Comparison of ENCODE assay signal across 23 cellular contexts in genomic region chr10:128032466-128032865, GRCh38.
DNase-seq lines count a peak whose midpoint lies in the region; ATAC-seq and TF ChIP-seq lines count a peak whose summit lies in the region.
"Had no signal": no experiment of that assay in that cellular context is flagged by ENCODE, and none has a peak within 500 bp of the region (broad histone marks: within the 10 kb centered on the region; RNA-seq: fewer than 3 reads in every experiment).

No MANE protein-coding gene starts in this region.

- H3K36me3 Mint-ChIP-seq in stimulated activated naive CD8-positive, alpha-beta T cell treated with anti-CD3 and anti-CD28 coated beads, Interleukin-15, Interleukin-2, amounts not matched to agents 100 ng/mL and 50 ng/mL, for 24 hours (ENCODE audit: low read depth): no peaks in the 10 kb centered on the region
- H3K36me3 Mint-ChIP-seq in endothelial cell (ENCODE audit: low read depth, unreplicated experiment): peaks cover 33% of the 10 kb centered on the region
- H3K36me3 Mint-ChIP-seq: CD8-positive, alpha-beta memory T cell had no signal

- H3K4me1 Mint-ChIP-seq in stimulated activated naive CD8-positive, alpha-beta T cell treated with anti-CD3 and anti-CD28 coated beads, Interleukin-15, Interleukin-2, amounts not matched to agents 100 ng/mL and 50 ng/mL, for 24 hours (ENCODE audit: low read depth): peaks cover 25% of the 10 kb centered on the region
- H3K4me1 Mint-ChIP-seq in stimulated activated naive CD8-positive, alpha-beta T cell treated with anti-CD3 and anti-CD28 coated beads, Interleukin-15, amount 100 ng/mL, for 72 hours: peaks cover 42% of the 10 kb centered on the region
- H3K4me1 Mint-ChIP-seq in endothelial cell (ENCODE audit: unreplicated experiment): peaks cover 30% of the 10 kb centered on the region

- ATAC-seq in stimulated activated naive CD8-positive, alpha-beta T cell treated with anti-CD3 and anti-CD28 coated beads, Interleukin-15, amount 100 ng/mL, for 72 hours: no peak
- no peak for ATAC-seq in GM19467 (IDR thresholded peaks at IDR 0.05; ENCODE audit: unreplicated experiment)
- ATAC-seq: A549, GM12878 had no signal

- H3K4me3 Mint-ChIP-seq in stimulated activated naive CD8-positive, alpha-beta T cell treated with anti-CD3 and anti-CD28 coated beads, Interleukin-15, Interleukin-2, amounts not matched to agents 100 ng/mL and 50 ng/mL, for 24 hours: no peak overlapping the region
- no peak overlapping the region for H3K4me3 Mint-ChIP-seq in stimulated activated naive CD8-positive, alpha-beta T cell treated with anti-CD3 and anti-CD28 coated beads, Interleukin-15, amount 100 ng/mL, for 72 hours
- H3K4me3 Mint-ChIP-seq in endothelial cell (ENCODE audit: unreplicated experiment): peak overlapping the region; percentile 32
- H3K4me3 Mint-ChIP-seq: CD14-positive monocyte; CD4-positive, alpha-beta T cell; CD8-positive, alpha-beta memory T cell; HFFc6 had no signal

- TF ChIP-seq POLR2A in spleen (IDR thresholded peaks at IDR 0.05): no peak
- no peak for TF ChIP-seq POLR2A in tibial nerve (IDR thresholded peaks at IDR 0.05)

- H3K36me3 ChIP-seq in spleen (peaks cover 0 to 18% (median 0%) of the 10 kb centered on the region in 6 donors), tibial nerve (no peaks in the 10 kb centered on the region)
- H3K36me3 ChIP-seq: BE2C; BLaER1 treated with 17β-estradiol and CSF1 and Interleukin-3, amounts not matched to agents 10 nM and 100 nM; HAP-1 had no signal

- peaks cover 0 to 22% (median 5%) of the 10 kb centered on the region in 6 donors for H3K4me1 ChIP-seq in spleen
- H3K4me1 ChIP-seq in tibial nerve: peaks cover 0 to 10% (median 0%) of the 10 kb centered on the region in 4 donors
- H3K4me1 ChIP-seq: BE2C, HAP-1 had no signal

- H3K9me3 ChIP-seq in spleen: no peaks in the 10 kb centered on the region
- H3K9me3 ChIP-seq in tibial nerve: no peaks in the 10 kb centered on the region
- H3K9me3 ChIP-seq: A549; BE2C; BLaER1 treated with 17β-estradiol and CSF1 and Interleukin-3, amounts not matched to agents 10 nM and 100 nM; HAP-1 had no signal

- DNase-seq in stimulated activated naive CD8-positive, alpha-beta T cell treated with anti-CD3 and anti-CD28 coated beads, Interleukin-15, amount 100 ng/mL, for 72 hours: no peak
- DNase-seq in endothelial cell (ENCODE audit: low spot score) (no peak), spleen (peak; percentile 53), tibial nerve (ENCODE audit: low spot score in 2 of 2) (no peak)
- DNase-seq: 8988T; ACHN; AML-193; BE2C; CD4-positive, alpha-beta T cell; CD8-positive, alpha-beta memory T cell; DMS 273 treated with DMSO at 0.1 percent for 48 hours; DMS79; EL; GDM1; GOT3; HFFc6 had no signal

- no peak overlapping the region for H3K27ac ChIP-seq in spleen
- no peak overlapping the region for H3K27ac ChIP-seq in tibial nerve
- H3K27ac ChIP-seq: A549; BLaER1 treated with 17β-estradiol and CSF1 and Interleukin-3, amounts not matched to agents 10 nM and 100 nM had no signal

- H3K4me3 ChIP-seq in spleen: no peak overlapping the region
- H3K4me3 ChIP-seq in tibial nerve: no peak overlapping the region
- H3K4me3 ChIP-seq: A549; BLaER1 treated with 17β-estradiol and CSF1 and Interleukin-3, amounts not matched to agents 10 nM and 100 nM; GM12878; HAP-1 had no signal

- 77 to 89% (median 84%) methylated on average over 5 of the region's 5 CpGs for WGBS in spleen, 5 donors
- WGBS in tibial nerve, 2 donors: 87 to 95% methylated on average over 5 of the region's 5 CpGs

- no peak for TF ChIP-seq CTCF in endothelial cell (IDR thresholded peaks at IDR 0.05; ENCODE audit: unreplicated experiment)
- TF ChIP-seq CTCF in spleen (IDR thresholded peaks at IDR 0.05 in 8 of 11, conservative IDR thresholded peaks at IDR 0.05 in 3 of 11): no peak
- no peak for TF ChIP-seq CTCF in tibial nerve (IDR thresholded peaks at IDR 0.05)

- H3K9me3 Mint-ChIP-seq in stimulated activated naive CD8-positive, alpha-beta T cell treated with anti-CD3 and anti-CD28 coated beads, Interleukin-15, Interleukin-2, amounts not matched to agents 100 ng/mL and 50 ng/mL, for 24 hours: no peaks in the 10 kb centered on the region
- no peaks in the 10 kb centered on the region for H3K9me3 Mint-ChIP-seq in stimulated activated naive CD8-positive, alpha-beta T cell treated with anti-CD3 and anti-CD28 coated beads, Interleukin-15, amount 100 ng/mL, for 72 hours
- H3K9me3 Mint-ChIP-seq in endothelial cell (ENCODE audit: unreplicated experiment): no peaks in the 10 kb centered on the region
- H3K9me3 Mint-ChIP-seq: CD14-positive monocyte; CD4-positive, alpha-beta T cell; CD8-positive, alpha-beta memory T cell had no signal

- peak overlapping the region; percentile 2 for H3K27ac Mint-ChIP-seq in stimulated activated naive CD8-positive, alpha-beta T cell treated with anti-CD3 and anti-CD28 coated beads, Interleukin-15, Interleukin-2, amounts not matched to agents 100 ng/mL and 50 ng/mL, for 24 hours
- peak overlapping the region in 1 of 2 donors; percentile 7 for H3K27ac Mint-ChIP-seq in stimulated activated naive CD8-positive, alpha-beta T cell treated with anti-CD3 and anti-CD28 coated beads, Interleukin-15, amount 100 ng/mL, for 72 hours
- no peak overlapping the region for H3K27ac Mint-ChIP-seq in endothelial cell (ENCODE audit: unreplicated experiment)
- H3K27ac Mint-ChIP-seq: CD4-positive, alpha-beta T cell; CD8-positive, alpha-beta memory T cell; HFFc6 had no signal

- H3K27me3 Mint-ChIP-seq in stimulated activated naive CD8-positive, alpha-beta T cell treated with anti-CD3 and anti-CD28 coated beads, Interleukin-15, Interleukin-2, amounts not matched to agents 100 ng/mL and 50 ng/mL, for 24 hours: no peaks in the 10 kb centered on the region
- no peaks in the 10 kb centered on the region for H3K27me3 Mint-ChIP-seq in stimulated activated naive CD8-positive, alpha-beta T cell treated with anti-CD3 and anti-CD28 coated beads, Interleukin-15, amount 100 ng/mL, for 72 hours
- H3K27me3 Mint-ChIP-seq in endothelial cell (ENCODE audit: unreplicated experiment): peaks cover 5% of the 10 kb centered on the region
- H3K27me3 Mint-ChIP-seq: CD4-positive, alpha-beta T cell; CD8-positive, alpha-beta memory T cell had no signal

- no peaks in the 10 kb centered on the region for H3K27me3 ChIP-seq in spleen (replicated peaks in 1 of 7)
- H3K27me3 ChIP-seq in tibial nerve: no peaks in the 10 kb centered on the region
- H3K27me3 ChIP-seq: BE2C; BLaER1 treated with 17β-estradiol and CSF1 and Interleukin-3, amounts not matched to agents 10 nM and 100 nM had no signal

- no peak for TF ChIP-seq EP300 in tibial nerve (IDR thresholded peaks at IDR 0.05)

- intact Hi-C loops in spleen (cut with DNase I; ENCODE audit: low total_unique reads): no loop called here
